Comparison of ENCODE assay signal across 10 cellular contexts in the genomic region with DNA sequence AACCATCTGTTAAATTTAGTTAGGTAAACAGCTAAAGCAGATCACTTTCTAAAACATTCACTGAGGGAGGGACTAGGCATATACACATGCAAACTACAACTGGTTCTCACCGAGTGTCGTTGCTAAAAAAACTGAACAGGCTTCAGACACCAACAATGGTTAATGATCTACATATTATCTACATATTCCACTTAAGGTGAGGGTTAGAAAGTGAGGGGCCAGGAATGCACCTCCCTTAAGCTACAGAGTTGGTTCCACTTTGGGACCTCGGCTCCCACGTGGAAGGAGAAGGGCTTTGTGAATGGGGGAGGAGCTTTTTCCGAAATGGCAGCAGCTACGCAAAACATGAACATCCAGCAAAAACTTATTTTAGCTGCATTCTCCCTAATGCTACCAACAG. TPM values are rescaled to one million over a fixed set of nuclear protein-coding genes. Genes with fewer than 3 reads are reported as not detected.
A peak's percentile ranks its signal among the peaks of the same experiment; 100 is the strongest.
DNase-seq lines count a peak whose midpoint lies in the region; ATAC-seq and TF ChIP-seq lines count a peak whose summit lies in the region.
"Had no signal": no experiment of that assay in that cellular context is flagged by ENCODE, and none has a peak within 500 bp of the region (broad histone marks: within the 10 kb centered on the region; RNA-seq: fewer than 3 reads in every experiment).

No MANE protein-coding gene starts in this region.

- intact Hi-C loops in tibial artery (cut with DNase I; ENCODE audit: low total_unique reads): loop anchor here (10.0 kb wide), 1 partner anchor 150 kb away; no protein-coding TSS in a partner anchor

- H3K4me1 Mint-ChIP-seq in endodermal cell: peaks cover 72% of the 10 kb centered on the region

- ATAC-seq in GM19395 (IDR thresholded peaks at IDR 0.05; ENCODE audit: unreplicated experiment) (no peak), HG02571 (IDR thresholded peaks at IDR 0.05; ENCODE audit: unreplicated experiment) (no peak)
- ATAC-seq: HepG2 had no signal

- H3K4me1 ChIP-seq in endodermal cell (ENCODE audit: control insufficient read depth, insufficient read depth, low read length): peaks cover 17% of the 10 kb centered on the region
- H3K4me1 ChIP-seq in mucosa of stomach (ENCODE audit: control insufficient read depth, insufficient read depth, low read length): peaks cover 62% of the 10 kb centered on the region
- peaks cover 8 to 88% (median 72%) of the 10 kb centered on the region in 4 donors for H3K4me1 ChIP-seq in tibial artery

- DNase-seq in DMS 273 (lab: John Stamatoyannopoulos, UW; ENCODE audit: unreplicated experiment) (peak; percentile 29), DMS 273 treated with DMSO at 0.1 percent for 48 hours (lab: John Stamatoyannopoulos, UW) (no peak), endodermal cell (no peak), tibial artery (peak in 1 of 2 donors; percentile 38), EL (no peak)
- DNase-seq: 8988T had no signal

- H3K9me3 Mint-ChIP-seq in endodermal cell: no peaks in the 10 kb centered on the region

- H3K36me3 ChIP-seq in endodermal cell (ENCODE audit: control insufficient read depth, insufficient read depth, low read length) (peaks cover 7% of the 10 kb centered on the region), mucosa of stomach (ENCODE audit: control insufficient read depth, insufficient read depth, low read length) (no peaks in the 10 kb centered on the region), tibial artery (peaks cover 0 to 9% (median 5%) of the 10 kb centered on the region in 3 donors)

- peaks cover 10% of the 10 kb centered on the region for H3K36me3 Mint-ChIP-seq in endodermal cell (ENCODE audit: low read depth)

- H3K4me3 ChIP-seq in endodermal cell (ENCODE audit: low read length) (peak overlapping the region; percentile 62), mucosa of stomach (ENCODE audit: low read length) (no peak overlapping the region), tibial artery (peak overlapping the region; percentile 8 to 10)

- H3K27me3 ChIP-seq in endodermal cell (ENCODE audit: control insufficient read depth, insufficient read depth, low read length, poor library complexity, severe bottlenecking) (no peaks in the 10 kb centered on the region), mucosa of stomach (ENCODE audit: control insufficient read depth, insufficient read depth, low read length) (no peaks in the 10 kb centered on the region), tibial artery (no peaks in the 10 kb centered on the region)

- H3K9me3 ChIP-seq in endodermal cell (ENCODE audit: control insufficient read depth, low read length) (no peaks in the 10 kb centered on the region), mucosa of stomach (ENCODE audit: control insufficient read depth, low read length) (no peaks in the 10 kb centered on the region), tibial artery (no peaks in the 10 kb centered on the region)

- H3K27ac ChIP-seq in endodermal cell (ENCODE audit: low read depth, low read length) (peak overlapping the region; percentile 90), tibial artery (peak overlapping the region; percentile 70 to 99)

- H3K27me3 Mint-ChIP-seq in endodermal cell (ENCODE audit: insufficient read depth): no peaks in the 10 kb centered on the region

- TF ChIP-seq CTCF in endodermal cell (conservative IDR thresholded peaks at IDR 0.05): no peak
- no peak for TF ChIP-seq CTCF in tibial artery (IDR thresholded peaks at IDR 0.05)

- peak overlapping the region; percentile 79 for H3K4me3 Mint-ChIP-seq in endodermal cell

- H3K27ac Mint-ChIP-seq in endodermal cell: peak overlapping the region; percentile 69

- WGBS in endodermal cell (ENCODE audit: insufficient coverage in 1 of 2, insufficient read length in 1 of 2), 2 experiments: 20 to 24% methylated on average over 1 to 6 of the region's 6 CpGs

- H3K9ac ChIP-seq in endodermal cell (ENCODE audit: extremely low read depth, low read length, poor library complexity, severe bottlenecking): no peak overlapping the region
- peak overlapping the region; percentile 42 for H3K9ac ChIP-seq in mucosa of stomach (ENCODE audit: low read length)

RNA-seq across cellular contexts. Expression of a gene that starts 5.8 kb away (rescaled TPM):
- total RNA-seq in endodermal cell: 100 to 1,000 TPM in 1 of 2 donors, 10 to 100 TPM in 1; 75.3 to 109 TPM
- 119 TPM for polyA plus RNA-seq in endodermal cell (2013, experiment 1 of 2)
- 108 TPM for polyA plus RNA-seq in endodermal cell (2013, experiment 2 of 2)
- total RNA-seq: HepG2 had no signal
